In the genomic region with DNA sequence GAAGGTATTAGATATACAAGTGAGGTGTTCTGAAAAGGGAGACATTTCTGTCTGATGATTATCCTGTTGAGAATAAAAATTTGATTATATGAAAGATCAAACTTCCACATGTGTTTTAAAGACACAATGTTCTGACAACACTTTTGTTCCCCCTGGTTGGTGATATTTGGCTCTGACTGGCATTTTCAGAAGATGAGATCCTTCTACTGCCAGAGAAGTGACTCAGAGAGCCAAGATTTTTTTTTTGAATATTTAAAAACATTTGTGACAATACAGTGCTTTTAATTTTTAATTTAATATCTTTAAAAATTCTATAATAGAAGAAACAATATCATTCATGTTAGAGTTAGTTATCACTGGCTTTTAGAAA, we compare ENCODE assay signal across 20 cellular contexts. TPM values are rescaled to one million over a fixed set of nuclear protein-coding genes. Genes with fewer than 3 reads are reported as not detected.
DNase-seq lines count a peak whose midpoint lies in the region; TF ChIP-seq lines count a peak whose summit lies in the region.
"Had no signal": no experiment of that assay in that cellular context is flagged by ENCODE, and none has a peak within 500 bp of the region (broad histone marks: within the 10 kb centered on the region; RNA-seq: fewer than 3 reads in every experiment).

No MANE protein-coding gene starts in this region.

- H3K4me1 Mint-ChIP-seq in MCF 10A (ENCODE audit: insufficient read depth, unreplicated experiment): peaks cover 35% of the 10 kb centered on the region

- no peak overlapping the region for H3K4me2 ChIP-seq in SK-N-SH
- H3K4me2 ChIP-seq in PC-9: no peak overlapping the region

- BruUV-seq in MCF 10A (replicated peaks; lab: Mats Ljungman, UMichigan) (no TSS peak), PC-9 (replicated peaks; lab: Mats Ljungman, UMichigan) (no TSS peak)

- H3K27ac Mint-ChIP-seq in MCF 10A (ENCODE audit: low read depth, unreplicated experiment): peak overlapping the region; percentile 78
- H3K27ac Mint-ChIP-seq: H9 had no signal

- CTCF ChIA-PET in MCF 10A (lab: Yijun Ruan, JAX) (interaction anchor here (0.7 to 1.0 kb wide), 2 partner anchors 8 to 334 kb away, joined by 3 read pairs; no protein-coding TSS in a partner anchor), SK-N-SH (lab: Yijun Ruan, JAX) (no interaction called here), PC-9 (lab: Charles Lee) (no interaction called here)

- H3K9me3 Mint-ChIP-seq in MCF 10A (ENCODE audit: unreplicated experiment): no peaks in the 10 kb centered on the region
- H3K9me3 Mint-ChIP-seq: H9 had no signal

- no peaks in the 10 kb centered on the region for H4K20me1 ChIP-seq in SK-N-SH (ENCODE audit: insufficient read depth)
- no peaks in the 10 kb centered on the region for H4K20me1 ChIP-seq in PC-9 (ENCODE audit: insufficient read depth)

- TF ChIP-seq POLR2A in breast epithelium (IDR thresholded peaks at IDR 0.05): no peak

- H3F3A ChIP-seq in SK-N-SH (replicated peaks; ENCODE audit: insufficient read depth) (no peaks in the 10 kb centered on the region), PC-9 (ENCODE audit: insufficient read depth, low read depth) (0 out of 2 replicates have a peak, but pooled peaks cover 4% of the 10 kb centered on the region)

- H3K27ac ChIP-seq in breast epithelium (no peak overlapping the region), SK-N-SH (ENCODE audit: low read depth in 2 of 2, low read length in 1 of 2) (peak overlapping the region in 1 of 2 experiments; percentile 14; a peak in 1 of 4 replicates), PC-9 (no peak overlapping the region)
- H3K27ac ChIP-seq: RWPE1 had no signal

- no peak for TF ChIP-seq CTCF in MCF 10A (IDR thresholded peaks at IDR 0.05; ENCODE audit: unreplicated experiment)
- no peak for TF ChIP-seq CTCF in breast epithelium (IDR thresholded peaks at IDR 0.05)
- no peak for TF ChIP-seq CTCF in SK-N-SH (IDR thresholded peaks at IDR 0.05)
- TF ChIP-seq CTCF in fibroblast of mammary gland (conservative IDR thresholded peaks at IDR 0.05; ENCODE audit: control insufficient read depth, insufficient read depth, low read depth, low read length): no peak
- TF ChIP-seq CTCF in PC-9 (conservative IDR thresholded peaks at IDR 0.05): no peak

- no peaks in the 10 kb centered on the region for H3K4me1 ChIP-seq in breast epithelium
- H3K4me1 ChIP-seq in SK-N-SH (ENCODE audit: control insufficient read depth in 1 of 2, insufficient read depth in 2 of 2, low read depth in 1 of 2, low read length in 1 of 2): no peaks in the 10 kb centered on the region
- H3K4me1 ChIP-seq in PC-9 (replicated peaks; ENCODE audit: insufficient read depth): peaks cover 23% of the 10 kb centered on the region

- H3K9me3 ChIP-seq in breast epithelium (no peaks in the 10 kb centered on the region), SK-N-SH (no peaks in the 10 kb centered on the region), PC-9 (ENCODE audit: insufficient read depth, low read depth) (peaks cover 4% of the 10 kb centered on the region; the same call in 1 of the 2 replicates)

- no peak for TF ChIP-seq EP300 in SK-N-SH (IDR thresholded peaks at IDR 0.05; ENCODE audit: borderline replicate concordance in 1 of 2, low read depth in 1 of 2, low read length in 1 of 2)

- intact Hi-C loops in MCF 10A (cut with micrococcal nuclease): no loop called here
- intact Hi-C loops in breast epithelium (cut with DNase I; ENCODE audit: low total_unique reads): no loop called here
- intact Hi-C loops in PC-9 (cut with micrococcal nuclease; ENCODE audit: unreplicated experiment): no loop called here
- intact Hi-C loops in posterior cingulate gyrus (cut with DNase I): no loop called here

- TF ChIP-seq RAD21 in SK-N-SH (IDR thresholded peaks at IDR 0.05; ENCODE audit: low read length): no peak

- peak; percentile 28 for DNase-seq in MCF 10A (ENCODE audit: unreplicated experiment)
- DNase-seq in breast epithelium (ENCODE audit: low spot score in 2 of 2): no peak
- no peak for DNase-seq in SK-N-SH
- DNase-seq in fibroblast of mammary gland (ENCODE audit: low read depth): peak; percentile 54
- no peak for DNase-seq in PC-9
- no peak for DNase-seq in posterior cingulate gyrus
- no peak for DNase-seq in cerebellar nuclear complex (lab: John Stamatoyannopoulos, UW)
- DNase-seq in NCI-H1436 treated with DMSO at 0.1 percent for 48 hours (lab: John Stamatoyannopoulos, UW): no peak
- DNase-seq: ACHN, DMS153, DND-41, H9, KBM-7, MM.1S, NCI-H1694, NCI-H2029 treated with DMSO at 0.1 percent for 48 hours, NCI-H526 treated with DMSO at 0.1 percent for 48 hours, SHP77 had no signal

- H2AFZ ChIP-seq in SK-N-SH (ENCODE audit: low read depth) (no peak overlapping the region), PC-9 (no peak overlapping the region)

- no peaks in the 10 kb centered on the region for H3K79me2 ChIP-seq in SK-N-SH (ENCODE audit: insufficient read depth)
- H3K79me2 ChIP-seq in PC-9 (ENCODE audit: low read depth): no peaks in the 10 kb centered on the region

- POLR2A ChIA-PET in MCF 10A (lab: Yijun Ruan, JAX) (no interaction called here), SK-N-SH (lab: Yijun Ruan, JAX) (no interaction called here), PC-9 (lab: Charles Lee; ENCODE audit: unreplicated experiment) (no interaction called here)

- no peak overlapping the region for H3K4me3 Mint-ChIP-seq in MCF 10A (ENCODE audit: unreplicated experiment)
- H3K4me3 Mint-ChIP-seq: H9 had no signal

- no peak overlapping the region for H3K9ac ChIP-seq in SK-N-SH

- H3K27me3 ChIP-seq in breast epithelium: no peaks in the 10 kb centered on the region
- no peaks in the 10 kb centered on the region for H3K27me3 ChIP-seq in SK-N-SH (ENCODE audit: insufficient read depth)
- no peaks in the 10 kb centered on the region for H3K27me3 ChIP-seq in PC-9 (ENCODE audit: insufficient read depth, low read depth)

- no peaks in the 10 kb centered on the region for H3K36me3 ChIP-seq in breast epithelium
- no peaks in the 10 kb centered on the region for H3K36me3 ChIP-seq in SK-N-SH (replicated peaks in 1 of 2; ENCODE audit: control insufficient read depth in 1 of 2, insufficient read depth in 2 of 2, low read length in 1 of 2)
- H3K36me3 ChIP-seq in PC-9 (ENCODE audit: low read depth): no peaks in the 10 kb centered on the region

- no peak overlapping the region for H3K4me3 ChIP-seq in breast epithelium
- H3K4me3 ChIP-seq in SK-N-SH (ENCODE audit: low read depth in 2 of 2, low read length in 1 of 2): no peak overlapping the region
- H3K4me3 ChIP-seq in fibroblast of mammary gland (ENCODE audit: control insufficient read depth, low read depth, low read length): no peak overlapping the region
- H3K4me3 ChIP-seq in PC-9: no peak overlapping the region

- H3K9me2 ChIP-seq in SK-N-SH (no peaks in the 10 kb centered on the region), PC-9 (ENCODE audit: insufficient read depth) (no peaks in the 10 kb centered on the region)

- H3K36me3 Mint-ChIP-seq in MCF 10A (ENCODE audit: insufficient read depth, unreplicated experiment): no peaks in the 10 kb centered on the region

- H3K27me3 Mint-ChIP-seq in MCF 10A (ENCODE audit: insufficient read depth, unreplicated experiment): no peaks in the 10 kb centered on the region

TF ChIP-seq in SK-N-SH, 30 proteins besides CTCF, POLR2A, EP300 and RAD21:
- TF ChIP-seq GABPA (IDR thresholded peaks at IDR 0.05; ENCODE audit: low read depth) (no peak), FOSL2 (IDR thresholded peaks at IDR 0.05; ENCODE audit: borderline replicate concordance, low read depth) (peak; percentile 5; the same call in 1 of the 2 replicates), MXI1 (IDR thresholded peaks at IDR 0.05; ENCODE audit: low read depth, low read length) (no peak), EZH2phosphoT487 (IDR thresholded peaks at IDR 0.05; ENCODE audit: borderline replicate concordance, low read depth) (no peak), TEAD4 (IDR thresholded peaks at IDR 0.05; ENCODE audit: borderline replicate concordance, insufficient read depth) (no peak), RFX5 (IDR thresholded peaks at IDR 0.05; ENCODE audit: low read length) (no peak), NFIC (IDR thresholded peaks at IDR 0.05; ENCODE audit: borderline replicate concordance) (no peak), MEF2A (IDR thresholded peaks at IDR 0.05; ENCODE audit: borderline replicate concordance, low read depth) (no peak)
- TF ChIP-seq, protein P1, sequence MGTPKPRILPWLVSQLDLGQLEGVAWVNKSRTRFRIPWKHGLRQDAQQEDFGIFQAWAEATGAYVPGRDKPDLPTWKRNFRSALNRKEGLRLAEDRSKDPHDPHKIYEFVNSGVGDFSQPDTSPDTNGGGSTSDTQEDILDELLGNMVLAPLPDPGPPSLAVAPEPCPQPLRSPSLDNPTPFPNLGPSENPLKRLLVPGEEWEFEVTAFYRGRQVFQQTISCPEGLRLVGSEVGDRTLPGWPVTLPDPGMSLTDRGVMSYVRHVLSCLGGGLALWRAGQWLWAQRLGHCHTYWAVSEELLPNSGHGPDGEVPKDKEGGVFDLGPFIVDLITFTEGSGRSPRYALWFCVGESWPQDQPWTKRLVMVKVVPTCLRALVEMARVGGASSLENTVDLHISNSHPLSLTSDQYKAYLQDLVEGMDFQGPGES (IDR thresholded peaks at IDR 0.05; ENCODE audit: low read depth, low read length): no peak

RNA-seq across cellular contexts. Expression of a gene that starts 18.5 kb away (rescaled TPM):
- total RNA-seq in MCF 10A (2022): 2.5 and 4.4 TPM in 2 replicates
- 10 to 100 TPM in 1 of 3 donors, 1 to 10 TPM in 2; 2.3 to 16.5 (median 7.9) TPM for total RNA-seq in breast epithelium
- polyA plus RNA-seq in SK-N-SH (2012; rRNA removed): 2.2 and 3.6 TPM in 2 replicates
- polyA plus RNA-seq in SK-N-SH (2012; cell fraction: cytosol; rRNA removed): 4.0 and 4.6 TPM in 2 replicates
- 2.1 and 5.5 TPM in 2 replicates for polyA plus RNA-seq in SK-N-SH (2012; cell fraction: nucleus; rRNA removed)
- not detected in 2 replicates for total RNA-seq in PC-9 (2021)
- total RNA-seq: H9, SK-MEL-5 had no signal

Comparison
In these comparisons a context has a peak if more than half of its experiments do, and no peak if none do; other contexts are left out.
1. DNase-seq: peak in MCF 10A (single experiment) and fibroblast of mammary gland (single experiment); none in breast epithelium (0 of 2), SK-N-SH (single experiment), PC-9 (0 of 2), posterior cingulate gyrus (0 of 10), cerebellar nuclear complex (0 of 2) and NCI-H1436 treated with DMSO at 0.1 percent for 48 hours (single experiment).